In genomic region chr4:165288639-165289428, GRCh38 we compare ENCODE assay signal across 8 cellular contexts. TPM values are rescaled to one million over a fixed set of nuclear protein-coding genes. Genes with fewer than 3 reads are reported as not detected.
DNase-seq lines count a peak whose midpoint lies in the region; ATAC-seq and TF ChIP-seq lines count a peak whose summit lies in the region.

No MANE protein-coding gene starts in this region.

- no peaks in the 10 kb centered on the region for H3K27me3 ChIP-seq in foreskin keratinocyte

- H3K4me1 Mint-ChIP-seq in CD14-positive monocyte = peaks cover 49% of the 10 kb centered on the region
- H3K4me1 Mint-ChIP-seq in nephron progenitor cell = no peaks in the 10 kb centered on the region

- H3K27ac ChIP-seq in foreskin keratinocyte = no peak overlapping the region

- no peak for DNase-seq in CD14-positive monocyte (ENCODE audit: low spot score)
- peak; percentile 52 for DNase-seq in MV-4-11 (lab: John Stamatoyannopoulos, UW)
- peak; percentile 40 to 53 for DNase-seq in foreskin keratinocyte
- DNase-seq in HuH-7.5 (ENCODE audit: low spot score) = no peak
- no peak for DNase-seq in NCI-H1048 (lab: John Stamatoyannopoulos, UW)
- DNase-seq in activated effector memory CD4-positive, alpha-beta T cell treated with anti-CD3 and anti-CD28 coated beads, Interleukin-2, amount 50 U/mL, for 16 hours = no peak
- DNase-seq in nephron progenitor cell = no peak

- intact Hi-C loops in CD14-positive monocyte (cut with micrococcal nuclease) = no loop called here

- TF ChIP-seq CTCF in CD14-positive monocyte (IDR thresholded peaks at IDR 0.05) (no peak), foreskin keratinocyte (conservative IDR thresholded peaks at IDR 0.05) (peak; percentile 20), nephron progenitor cell (IDR thresholded peaks at IDR 0.05) (no peak)

- H3K4me1 ChIP-seq in foreskin keratinocyte = no peaks in the 10 kb centered on the region

- ATAC-seq in GM21529 (IDR thresholded peaks at IDR 0.05; ENCODE audit: unreplicated experiment) (peak; percentile 13), foreskin keratinocyte (no peak)

- no peaks in the 10 kb centered on the region for H3K27me3 Mint-ChIP-seq in CD14-positive monocyte (ENCODE audit: low read depth in 3 of 3)
- H3K27me3 Mint-ChIP-seq in nephron progenitor cell (ENCODE audit: low read depth, poor library complexity) = no peaks in the 10 kb centered on the region

- peak overlapping the region; percentile 18 to 76 (median 38) for H3K27ac Mint-ChIP-seq in CD14-positive monocyte
- H3K27ac Mint-ChIP-seq in nephron progenitor cell = no peak overlapping the region

- peaks cover 14 to 18% of the 10 kb centered on the region in 2 donors for H3K36me3 Mint-ChIP-seq in CD14-positive monocyte
- H3K36me3 Mint-ChIP-seq in nephron progenitor cell (ENCODE audit: low read depth) = peaks cover 13% of the 10 kb centered on the region

- H3K9me3 Mint-ChIP-seq in CD14-positive monocyte (no peaks in the 10 kb centered on the region), nephron progenitor cell (peaks cover 12% of the 10 kb centered on the region)

- H3K4me3 Mint-ChIP-seq in CD14-positive monocyte = no peak overlapping the region
- no peak overlapping the region for H3K4me3 Mint-ChIP-seq in nephron progenitor cell

RNA-seq across cellular contexts. Expression of gene MSMO1, which starts 38.6 kb away (rescaled TPM):
- polyA plus RNA-seq in CD14-positive monocyte = 1 to 10 TPM; 6.0 to 7.6 TPM
- 421 and 453 TPM in 2 replicates for total RNA-seq in foreskin keratinocyte
- polyA plus RNA-seq in foreskin keratinocyte = 264 and 345 TPM in 2 replicates

Comparison
In these comparisons a context has a peak if more than half of its experiments do, and no peak if none do; other contexts are left out.
1. DNase-seq: peak in MV-4-11 (single experiment) and foreskin keratinocyte (2 of 2); none in CD14-positive monocyte (single experiment), HuH-7.5 (single experiment), NCI-H1048 (single experiment), activated effector memory CD4-positive, alpha-beta T cell treated with anti-CD3 and anti-CD28 coated beads, Interleukin-2, amount 50 U/mL, for 16 hours (single experiment) and nephron progenitor cell (single experiment).
2. RNA of gene MSMO1, which starts 38.6 kb away (polyA plus RNA-seq): 264 to 345 TPM in foreskin keratinocyte; 6.0 to 7.6 TPM in CD14-positive monocyte; every median in the first group is over 10 times any median in the second.